ENCODE assay signal across 20 cellular contexts in the genomic region with DNA sequence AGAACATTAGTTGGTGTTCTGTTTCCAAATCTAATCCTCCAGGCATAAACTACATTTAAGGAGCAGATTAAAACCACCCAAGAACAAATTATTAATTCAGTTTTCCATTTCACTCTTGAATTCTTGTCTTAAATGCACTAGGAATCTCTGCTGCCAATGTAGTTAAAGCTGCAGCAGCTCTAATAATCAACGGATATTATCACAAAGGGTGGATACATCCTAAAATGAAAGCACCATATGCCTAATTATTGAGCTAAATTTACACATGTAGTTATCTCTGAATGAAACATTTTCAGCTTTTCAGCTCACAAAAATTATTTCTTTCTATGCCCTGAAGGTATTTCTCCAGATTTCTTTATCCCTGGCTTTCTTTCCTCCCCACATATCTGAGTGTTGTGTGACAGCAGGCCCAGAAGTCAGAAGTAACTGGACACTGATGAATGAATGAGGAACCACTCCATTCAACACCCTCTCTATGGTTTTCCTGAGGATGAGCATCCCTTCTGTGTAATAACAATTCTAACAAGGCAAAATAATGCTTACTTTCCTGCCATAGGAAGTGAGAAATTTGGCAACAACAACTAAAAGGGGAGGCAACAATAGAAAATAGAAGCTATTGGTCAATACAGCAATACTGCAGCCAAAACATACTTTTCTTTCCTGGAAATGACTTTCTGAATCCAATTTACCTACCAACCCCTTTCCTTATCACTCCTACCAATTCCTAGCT. TPM values are rescaled to one million over a fixed set of nuclear protein-coding genes. Genes with fewer than 3 reads are reported as not detected.
DNase-seq lines count a peak whose midpoint lies in the region; ATAC-seq and TF ChIP-seq lines count a peak whose summit lies in the region.
"Had no signal": no experiment of that assay in that cellular context is flagged by ENCODE, and none has a peak within 500 bp of the region (broad histone marks: within the 10 kb centered on the region; RNA-seq: fewer than 3 reads in every experiment).

No MANE protein-coding gene starts in this region.

- in situ Hi-C loops in transverse colon (cut with MboI; ENCODE audit: low pct_ligation_motif_present in 1 of 4, low pct_unique_long_range_greater_than_20kb in 1 of 4, low sequenced_read_pairs in 3 of 4) = loop anchor here in 1 of 4 donors (25.0 kb wide), 1 partner anchor 197 kb away; no protein-coding TSS in a partner anchor

- peak overlapping the region; percentile 15 to 46 for H3K27ac Mint-ChIP-seq in natural killer cell
- peak overlapping the region in 1 of 2 donors; percentile 15 for H3K27ac Mint-ChIP-seq in natural killer cell treated with Interleukin-12 subunit alpha and Interleukin-12 subunit beta and Interleukin-15 and Interleukin-18, amount 100 ng/mL, for 72 hours
- H3K27ac Mint-ChIP-seq: activated CD4-positive, alpha-beta T cell treated with anti-CD3 and anti-CD28 coated beads, Interleukin-2, amount 10 ng/mL, durations not matched to agents 7 days and 5 days; activated naive CD8-positive, alpha-beta T cell treated with anti-CD3 and anti-CD28 coated beads for 36 hours; stimulated activated naive CD8-positive, alpha-beta T cell treated with anti-CD3 and anti-CD28 coated beads, Interleukin-15, Interleukin-2, amounts not matched to agents 100 ng/mL and 50 ng/mL, for 24 hours had no signal

- H3K9ac ChIP-seq in liver (ENCODE audit: low read depth in 1 of 2, low read length in 2 of 2) = no peak overlapping the region

- peak in 1 of 2 donors; percentile 29 for TF ChIP-seq RAD21 in liver (IDR thresholded peaks at IDR 0.05)

- no peaks in the 10 kb centered on the region for H3K9me3 Mint-ChIP-seq in natural killer cell
- no peaks in the 10 kb centered on the region for H3K9me3 Mint-ChIP-seq in natural killer cell treated with Interleukin-12 subunit alpha and Interleukin-12 subunit beta and Interleukin-15 and Interleukin-18, amount 100 ng/mL, for 72 hours
- H3K9me3 Mint-ChIP-seq: activated CD4-positive, alpha-beta T cell treated with anti-CD3 and anti-CD28 coated beads, Interleukin-2, amount 10 ng/mL, durations not matched to agents 7 days and 5 days; activated naive CD8-positive, alpha-beta T cell treated with anti-CD3 and anti-CD28 coated beads for 36 hours; stimulated activated naive CD8-positive, alpha-beta T cell treated with anti-CD3 and anti-CD28 coated beads, Interleukin-15, Interleukin-2, amounts not matched to agents 100 ng/mL and 50 ng/mL, for 24 hours had no signal

- no peak overlapping the region for H3K4me3 Mint-ChIP-seq in natural killer cell
- H3K4me3 Mint-ChIP-seq in natural killer cell treated with Interleukin-12 subunit alpha and Interleukin-12 subunit beta and Interleukin-15 and Interleukin-18, amount 100 ng/mL, for 72 hours = no peak overlapping the region
- H3K4me3 Mint-ChIP-seq: activated CD4-positive, alpha-beta T cell treated with anti-CD3 and anti-CD28 coated beads, Interleukin-2, amount 10 ng/mL, durations not matched to agents 7 days and 5 days; activated naive CD8-positive, alpha-beta T cell treated with anti-CD3 and anti-CD28 coated beads for 36 hours; stimulated activated naive CD8-positive, alpha-beta T cell treated with anti-CD3 and anti-CD28 coated beads, Interleukin-15, Interleukin-2, amounts not matched to agents 100 ng/mL and 50 ng/mL, for 24 hours had no signal

- H3K27ac ChIP-seq in liver (ENCODE audit: low read depth in 1 of 2, low read length in 2 of 2) (peak overlapping the region in 1 of 2 donors; percentile 20), aorta (ENCODE audit: low read depth in 1 of 2, low read length in 2 of 2) (no peak overlapping the region), ascending aorta (peak overlapping the region in 1 of 2 donors; percentile 21), transverse colon (no peak overlapping the region)
- H3K27ac ChIP-seq: ovary had no signal

- H3K4me1 Mint-ChIP-seq in natural killer cell = peaks cover 67 to 76% of the 10 kb centered on the region in 2 donors
- peaks cover 44 to 58% of the 10 kb centered on the region in 2 donors for H3K4me1 Mint-ChIP-seq in natural killer cell treated with Interleukin-12 subunit alpha and Interleukin-12 subunit beta and Interleukin-15 and Interleukin-18, amount 100 ng/mL, for 72 hours (ENCODE audit: low read depth in 2 of 2)

- no peaks in the 10 kb centered on the region for H3K9me3 ChIP-seq in liver (ENCODE audit: control insufficient read depth in 4 of 4, low read length in 3 of 4)
- no peaks in the 10 kb centered on the region for H3K9me3 ChIP-seq in aorta (ENCODE audit: control insufficient read depth, low read length)
- no peaks in the 10 kb centered on the region for H3K9me3 ChIP-seq in ascending aorta
- H3K9me3 ChIP-seq in transverse colon = no peaks in the 10 kb centered on the region
- H3K9me3 ChIP-seq: Caco-2, ovary had no signal

- H3K27me3 ChIP-seq in liver (ENCODE audit: control insufficient read depth in 4 of 4, insufficient read depth in 4 of 4, low read length in 3 of 4) = no peaks in the 10 kb centered on the region
- no peaks in the 10 kb centered on the region for H3K27me3 ChIP-seq in aorta (ENCODE audit: control insufficient read depth in 1 of 2, insufficient read depth in 2 of 2, low read length in 1 of 2)
- H3K27me3 ChIP-seq in ascending aorta = no peaks in the 10 kb centered on the region
- no peaks in the 10 kb centered on the region for H3K27me3 ChIP-seq in transverse colon
- H3K27me3 ChIP-seq: ovary had no signal

- no peaks in the 10 kb centered on the region for H3K27me3 Mint-ChIP-seq in natural killer cell (ENCODE audit: low read depth in 2 of 2)
- H3K27me3 Mint-ChIP-seq in natural killer cell treated with Interleukin-12 subunit alpha and Interleukin-12 subunit beta and Interleukin-15 and Interleukin-18, amount 100 ng/mL, for 72 hours = no peaks in the 10 kb centered on the region
- H3K27me3 Mint-ChIP-seq: activated CD4-positive, alpha-beta T cell treated with anti-CD3 and anti-CD28 coated beads, Interleukin-2, amount 10 ng/mL, durations not matched to agents 7 days and 5 days; activated naive CD8-positive, alpha-beta T cell treated with anti-CD3 and anti-CD28 coated beads for 36 hours; stimulated activated naive CD8-positive, alpha-beta T cell treated with anti-CD3 and anti-CD28 coated beads, Interleukin-15, Interleukin-2, amounts not matched to agents 100 ng/mL and 50 ng/mL, for 24 hours had no signal

- no peak for TF ChIP-seq CTCF in natural killer cell (IDR thresholded peaks at IDR 0.05)
- TF ChIP-seq CTCF in liver (IDR thresholded peaks at IDR 0.05; ENCODE audit: low read depth, low read length, missing input control) = no peak
- no peak for TF ChIP-seq CTCF in ascending aorta (IDR thresholded peaks at IDR 0.05)
- no peak for TF ChIP-seq CTCF in transverse colon (IDR thresholded peaks at IDR 0.05)

- ATAC-seq in natural killer cell = no peak
- ATAC-seq in natural killer cell treated with Interleukin-12 subunit alpha and Interleukin-12 subunit beta and Interleukin-15 and Interleukin-18, amount 100 ng/mL, for 72 hours = no peak
- ATAC-seq in aorta (ENCODE audit: low FRiP score) = peak; percentile 53
- no peak for ATAC-seq in HG02970 (IDR thresholded peaks at IDR 0.05; ENCODE audit: low FRiP score, unreplicated experiment)

- no peak for DNase-seq in natural killer cell
- DNase-seq in natural killer cell treated with Interleukin-12 subunit alpha and Interleukin-12 subunit beta and Interleukin-15 and Interleukin-18, amount 100 ng/mL, for 72 hours (ENCODE audit: low spot score) = no peak
- DNase-seq in dermis blood vessel endothelial cell = peak; percentile 55
- no peak for DNase-seq in aorta
- DNase-seq in ascending aorta (ENCODE audit: low spot score in 2 of 2) = no peak
- DNase-seq in transverse colon = no peak
- DNase-seq: activated CD4-positive, alpha-beta T cell treated with anti-CD3 and anti-CD28 coated beads, Interleukin-2, amount 10 ng/mL, durations not matched to agents 7 days and 5 days; activated naive CD8-positive, alpha-beta T cell treated with anti-CD3 and anti-CD28 coated beads for 36 hours; Caco-2; central memory CD4-positive, alpha-beta T cell; HCEC 1CT; midbrain; NCI-H2081 treated with DMSO at 0.1 percent for 48 hours; NCI-H748 treated with DMSO at 0.1 percent for 48 hours; ovary; SHP77; T1000 had no signal

- intact Hi-C loops in natural killer cell (cut with micrococcal nuclease) = no loop called here
- intact Hi-C loops in aorta (cut with DNase I) = no loop called here
- intact Hi-C loops in ascending aorta (cut with DNase I) = no loop called here
- intact Hi-C loops in transverse colon (cut with DNase I; ENCODE audit: low total_unique reads) = no loop called here

- WGBS in liver = 37% methylated on average over 1 of the region's 1 CpG
- WGBS in aorta, 2 donors = 68 to 76% methylated on average over 1 of the region's 1 CpG
- 59 to 70% methylated on average over 1 of the region's 1 CpG for WGBS in transverse colon (ENCODE audit: low coverage in 1 of 2), 2 donors

- H3K36me3 ChIP-seq in liver (ENCODE audit: control insufficient read depth in 4 of 4, insufficient read depth in 3 of 4, low read depth in 1 of 4, low read length in 3 of 4) = no peaks in the 10 kb centered on the region
- no peaks in the 10 kb centered on the region for H3K36me3 ChIP-seq in aorta (ENCODE audit: control insufficient read depth in 1 of 2, insufficient read depth in 2 of 2, low read length in 1 of 2)
- H3K36me3 ChIP-seq in ascending aorta = no peaks in the 10 kb centered on the region
- H3K36me3 ChIP-seq in transverse colon = no peaks in the 10 kb centered on the region
- H3K36me3 ChIP-seq: ovary had no signal

- no peak for TF ChIP-seq POLR2A in transverse colon (IDR thresholded peaks at IDR 0.05)

- no peaks in the 10 kb centered on the region for H3K36me3 Mint-ChIP-seq in natural killer cell
- H3K36me3 Mint-ChIP-seq in natural killer cell treated with Interleukin-12 subunit alpha and Interleukin-12 subunit beta and Interleukin-15 and Interleukin-18, amount 100 ng/mL, for 72 hours = peaks cover 11% of the 10 kb centered on the region

- no peak overlapping the region for H3K4me3 ChIP-seq in liver (ENCODE audit: low read depth in 1 of 3, low read length in 3 of 3)
- H3K4me3 ChIP-seq in aorta (ENCODE audit: low read length in 2 of 2) = no peak overlapping the region
- no peak overlapping the region for H3K4me3 ChIP-seq in ascending aorta
- H3K4me3 ChIP-seq in transverse colon = no peak overlapping the region
- H3K4me3 ChIP-seq: ovary had no signal

- TF ChIP-seq EP300 in transverse colon (IDR thresholded peaks at IDR 0.05; ENCODE audit: low read depth) = no peak

- peaks cover 5 to 34% (median 15%) of the 10 kb centered on the region in 4 donors for H3K4me1 ChIP-seq in liver (ENCODE audit: control insufficient read depth in 4 of 4, insufficient read depth in 4 of 4, low read length in 3 of 4)
- no peaks in the 10 kb centered on the region for H3K4me1 ChIP-seq in aorta (ENCODE audit: control insufficient read depth in 1 of 2, insufficient read depth in 2 of 2, low read length in 2 of 2)
- H3K4me1 ChIP-seq in ascending aorta = peaks cover 0 to 13% of the 10 kb centered on the region in 2 donors
- peaks cover 0 to 35% (median 0%) of the 10 kb centered on the region in 4 donors for H3K4me1 ChIP-seq in transverse colon
- H3K4me1 ChIP-seq: Caco-2 had no signal

RNA-seq across cellular contexts. Expression of a gene that starts 14.9 kb away (rescaled TPM):
- 10 to 100 TPM; 45.6 to 54.6 (median 53.6) TPM for total RNA-seq in natural killer cell
- 10 to 100 TPM; 27.5 to 34.2 TPM for total RNA-seq in natural killer cell treated with Interleukin-12 subunit alpha and Interleukin-12 subunit beta and Interleukin-15 and Interleukin-18, amount 100 ng/mL, for 72 hours
- total RNA-seq in dermis blood vessel endothelial cell = 179 and 202 TPM in 2 replicates
- 100 to 1,000 TPM; 201 to 209 TPM for total RNA-seq in liver
- polyA plus RNA-seq in liver = 10 to 100 TPM; 68.2 to 95.5 TPM
- 10 to 100 TPM; 57.8 to 76.0 TPM for total RNA-seq in aorta
- 10 to 100 TPM; 22.2 to 22.6 TPM for polyA plus RNA-seq in aorta
- total RNA-seq in ascending aorta = 75.5 TPM
- 100 to 1,000 TPM in 2 of 4 donors, 10 to 100 TPM in 2; 52.7 to 123 (median 97.1) TPM for total RNA-seq in transverse colon
